In genomic region chr19:57916168-57916995, GRCh38 we compare ENCODE assay signal across 8 cellular contexts. TPM values are rescaled to one million over a fixed set of nuclear protein-coding genes. Genes with fewer than 3 reads are reported as not detected.
DNase-seq lines count a peak whose midpoint lies in the region; ATAC-seq and TF ChIP-seq lines count a peak whose summit lies in the region.
"Not testable (repeated sequence)": the region's sequence is repeated elsewhere in the genome, so short reads cannot be mapped to it uniquely, and the experiment has no call there.

Gene ZNF417, minus strand, starts transcription at chr19:57916592. Its CDS starts 181 bp downstream, at chr19:57916411.

- peak within 1 kb of the TSS; percentile 1 for H3K27ac ChIP-seq in RWPE2 (ENCODE audit: poor library complexity, severe bottlenecking)

- H3K4me3 ChIP-seq in LNCaP clone FGC (ENCODE audit: low read depth, low read length) (peak within 1 kb of the TSS; percentile 71), RWPE2 (ENCODE audit: severe bottlenecking) (peak within 1 kb of the TSS; percentile 76)

- peak; percentile 98 for DNase-seq in ELR (ENCODE audit: low read depth)
- peak; percentile 97 for DNase-seq in H4 (ENCODE audit: low spot score)
- peak; percentile 86 for DNase-seq in LNCaP clone FGC (ENCODE audit: low read depth)
- DNase-seq in RWPE2 (ENCODE audit: low spot score), result peak; percentile 83
- peak; percentile 81 for DNase-seq in activated T-helper 2 cell treated with anti-CD3 and anti-CD28 coated beads, Interferon-gamma antibody, Interleukin-2, Interleukin-4, amounts not matched to agents 10 μg/mL and 5 μg/mL and 100 μg/mL, durations not matched to agents 14 hours and 24 hours and 36 hours (ENCODE audit: low spot score)
- peak; percentile 92 for DNase-seq in fibroblast of the conjunctiva (ENCODE audit: low read depth)
- peak; percentile 78 for DNase-seq in nephron progenitor cell
- peak; percentile 81 to 87 for DNase-seq in stimulated activated naive CD8-positive, alpha-beta T cell treated with anti-CD3 and anti-CD28 coated beads, Interleukin-15, amount 100 ng/mL, for 72 hours

- H3K27me3 ChIP-seq in RWPE2 (ENCODE audit: insufficient read depth, poor library complexity, severe bottlenecking), result not testable (repeated sequence)

- TF ChIP-seq CTCF in LNCaP clone FGC (IDR thresholded peaks at IDR 0.05; ENCODE audit: control insufficient read depth, extremely low read depth, insufficient read depth) (peak; percentile 46), RWPE2 (IDR thresholded peaks at IDR 0.05; ENCODE audit: poor library complexity, severe bottlenecking) (peak; percentile 42)
- TF ChIP-seq CTCF in nephron progenitor cell (IDR thresholded peaks at IDR 0.05), result not testable (repeated sequence)

- not testable (repeated sequence) for H3K4me1 ChIP-seq in RWPE2 (ENCODE audit: insufficient read depth, poor library complexity, severe bottlenecking)

- not testable (repeated sequence) for H3K27me3 Mint-ChIP-seq in activated T-helper 2 cell treated with anti-CD3 and anti-CD28 coated beads, Interferon-gamma antibody, Interleukin-2, Interleukin-4, amounts not matched to agents 10 μg/mL and 5 μg/mL and 100 μg/mL, durations not matched to agents 14 hours and 24 hours and 36 hours (ENCODE audit: low read depth); nephron progenitor cell (ENCODE audit: low read depth, poor library complexity); stimulated activated naive CD8-positive, alpha-beta T cell treated with anti-CD3 and anti-CD28 coated beads, Interleukin-15, amount 100 ng/mL, for 72 hours

- H3K4me1 Mint-ChIP-seq in activated T-helper 2 cell treated with anti-CD3 and anti-CD28 coated beads, Interferon-gamma antibody, Interleukin-2, Interleukin-4, amounts not matched to agents 10 μg/mL and 5 μg/mL and 100 μg/mL, durations not matched to agents 14 hours and 24 hours and 36 hours (ENCODE audit: low read depth), result peaks cover 21% of the 10 kb centered on the region
- H3K4me1 Mint-ChIP-seq in nephron progenitor cell, result peaks cover 30% of the 10 kb centered on the region
- peaks cover 41% of the 10 kb centered on the region for H3K4me1 Mint-ChIP-seq in stimulated activated naive CD8-positive, alpha-beta T cell treated with anti-CD3 and anti-CD28 coated beads, Interleukin-15, amount 100 ng/mL, for 72 hours

- not testable (repeated sequence) for H3K36me3 ChIP-seq in RWPE2 (ENCODE audit: low read depth)

- H3K36me3 Mint-ChIP-seq in activated T-helper 2 cell treated with anti-CD3 and anti-CD28 coated beads, Interferon-gamma antibody, Interleukin-2, Interleukin-4, amounts not matched to agents 10 μg/mL and 5 μg/mL and 100 μg/mL, durations not matched to agents 14 hours and 24 hours and 36 hours (ENCODE audit: low read depth), result peaks cover 56% of the 10 kb centered on the region
- peaks cover 90% of the 10 kb centered on the region for H3K36me3 Mint-ChIP-seq in nephron progenitor cell (ENCODE audit: low read depth)

- peaks cover 63% of the 10 kb centered on the region for H3K9me3 Mint-ChIP-seq in activated T-helper 2 cell treated with anti-CD3 and anti-CD28 coated beads, Interferon-gamma antibody, Interleukin-2, Interleukin-4, amounts not matched to agents 10 μg/mL and 5 μg/mL and 100 μg/mL, durations not matched to agents 14 hours and 24 hours and 36 hours
- H3K9me3 Mint-ChIP-seq in nephron progenitor cell, result peaks cover 65% of the 10 kb centered on the region
- peaks cover 52 to 54% of the 10 kb centered on the region in 2 donors for H3K9me3 Mint-ChIP-seq in stimulated activated naive CD8-positive, alpha-beta T cell treated with anti-CD3 and anti-CD28 coated beads, Interleukin-15, amount 100 ng/mL, for 72 hours

- peak within 1 kb of the TSS; percentile 93 for H3K27ac Mint-ChIP-seq in activated T-helper 2 cell treated with anti-CD3 and anti-CD28 coated beads, Interferon-gamma antibody, Interleukin-2, Interleukin-4, amounts not matched to agents 10 μg/mL and 5 μg/mL and 100 μg/mL, durations not matched to agents 14 hours and 24 hours and 36 hours
- peak within 1 kb of the TSS; percentile 92 for H3K27ac Mint-ChIP-seq in nephron progenitor cell
- H3K27ac Mint-ChIP-seq in stimulated activated naive CD8-positive, alpha-beta T cell treated with anti-CD3 and anti-CD28 coated beads, Interleukin-15, amount 100 ng/mL, for 72 hours, result peak within 1 kb of the TSS; percentile 92 to 97

- ATAC-seq in RWPE2 (ENCODE audit: low read depth), result peak; percentile 99
- ATAC-seq in stimulated activated naive CD8-positive, alpha-beta T cell treated with anti-CD3 and anti-CD28 coated beads, Interleukin-15, amount 100 ng/mL, for 72 hours, result peak; percentile 99

- H3K9me3 ChIP-seq in RWPE2 (ENCODE audit: severe bottlenecking), result not testable (repeated sequence)

- intact Hi-C loops in activated T-helper 2 cell treated with anti-CD3 and anti-CD28 coated beads, Interferon-gamma antibody, Interleukin-2, Interleukin-4, amounts not matched to agents 10 μg/mL and 5 μg/mL and 100 μg/mL, durations not matched to agents 14 hours and 24 hours and 36 hours (cut with micrococcal nuclease), result loop anchor here (1.0 to 10.0 kb wide), 3 partner anchors 31 to 170 kb away; partner anchors contain the start of genes ZNF256 and ZNF776

- H3K4me3 Mint-ChIP-seq in activated T-helper 2 cell treated with anti-CD3 and anti-CD28 coated beads, Interferon-gamma antibody, Interleukin-2, Interleukin-4, amounts not matched to agents 10 μg/mL and 5 μg/mL and 100 μg/mL, durations not matched to agents 14 hours and 24 hours and 36 hours (ENCODE audit: low read depth), result peak within 1 kb of the TSS; percentile 94
- H3K4me3 Mint-ChIP-seq in nephron progenitor cell, result peak within 1 kb of the TSS; percentile 93
- H3K4me3 Mint-ChIP-seq in stimulated activated naive CD8-positive, alpha-beta T cell treated with anti-CD3 and anti-CD28 coated beads, Interleukin-15, amount 100 ng/mL, for 72 hours, result peak within 1 kb of the TSS; percentile 85 to 92

RNA-seq across cellular contexts. Expression of gene ZNF417, which starts in this region (rescaled TPM):
- total RNA-seq in H4 (2014; rRNA removed; shearing (Covaris generic)), result 4.9 and 12.1 TPM in 2 replicates
- total RNA-seq in activated T-helper 2 cell treated with anti-CD3 and anti-CD28 coated beads, Interferon-gamma antibody, Interleukin-2, Interleukin-4, amounts not matched to agents 10 μg/mL and 5 μg/mL and 100 μg/mL, durations not matched to agents 14 hours and 24 hours and 36 hours, result 10.6 and 11.4 TPM in 2 replicates

Comparison
In these comparisons a context has a peak if more than half of its experiments do, and no peak if none do; other contexts are left out.
1. Peak in every context shown above with its lines: DNase-seq, ATAC-seq, H3K4me3 ChIP-seq and H3K27ac ChIP-seq.